Comparison of ENCODE assay signal across 8 cellular contexts in genomic region chr9:78297672-78297961, GRCh38. TPM values are rescaled to one million over a fixed set of nuclear protein-coding genes. Genes with fewer than 3 reads are reported as not detected.
A peak's percentile ranks its signal among the peaks of the same experiment; 100 is the strongest.
DNase-seq lines count a peak whose midpoint lies in the region; ATAC-seq and TF ChIP-seq lines count a peak whose summit lies in the region.

No MANE protein-coding gene starts in this region.

- peaks cover 6 to 28% (median 23%) of the 10 kb centered on the region in 9 donors for H3K4me1 ChIP-seq in heart right ventricle
- peaks cover 4% of the 10 kb centered on the region for H3K4me1 ChIP-seq in SJSA1 (replicated peaks)
- peaks cover 12 to 14% of the 10 kb centered on the region in 2 donors for H3K4me1 ChIP-seq in gastrocnemius medialis

- H3K9me3 ChIP-seq in heart right ventricle (no peaks in the 10 kb centered on the region), SJSA1 (replicated peaks) (no peaks in the 10 kb centered on the region), gastrocnemius medialis (no peaks in the 10 kb centered on the region)

- H3K36me3 ChIP-seq in heart right ventricle (no peaks in the 10 kb centered on the region), SJSA1 (0 out of 2 replicates have a peak, but pooled peaks cover 4% of the 10 kb centered on the region), gastrocnemius medialis (no peaks in the 10 kb centered on the region)

- WGBS in heart right ventricle, 2 donors, result 0 to 1% methylated on average over 10 of the region's 10 CpGs

- TF ChIP-seq CTCF in heart right ventricle (IDR thresholded peaks at IDR 0.05) (no peak), fibroblast of mammary gland (conservative IDR thresholded peaks at IDR 0.05; ENCODE audit: control insufficient read depth, insufficient read depth, low read depth, low read length) (no peak), gastrocnemius medialis (IDR thresholded peaks at IDR 0.05 in 4 of 5, conservative IDR thresholded peaks at IDR 0.05 in 1 of 5) (no peak)

- intact Hi-C loops in heart right ventricle (cut with DNase I), result no loop called here
- intact Hi-C loops in left cardiac atrium (cut with DNase I), result no loop called here
- intact Hi-C loops in gastrocnemius medialis (cut with DNase I; ENCODE audit: low total_unique reads), result no loop called here

- no peak for DNase-seq in heart right ventricle
- no peak for DNase-seq in left cardiac atrium
- no peak for DNase-seq in SJSA1 (ENCODE audit: low read depth in 1 of 2, low spot score in 2 of 2)
- peak; percentile 56 for DNase-seq in fibroblast of mammary gland (ENCODE audit: low read depth)
- no peak for DNase-seq in gastrocnemius medialis
- DNase-seq in NCI-H446 treated with DMSO at 0.1 percent for 48 hours (lab: John Stamatoyannopoulos, UW), result no peak
- DNase-seq in NCI-H1694 (lab: John Stamatoyannopoulos, UW), result no peak
- DNase-seq in middle frontal gyrus (ENCODE audit: extremely low spot score, low spot score), result no peak

- ATAC-seq in heart right ventricle, result peak in 1 of 8 donors; percentile 47
- no peak for ATAC-seq in left cardiac atrium
- ATAC-seq in gastrocnemius medialis, result no peak

- H3K4me3 ChIP-seq in heart right ventricle (peak overlapping the region; percentile 34 to 70 (median 57)), SJSA1 (peak overlapping the region; percentile 69), fibroblast of mammary gland (ENCODE audit: control insufficient read depth, low read depth, low read length) (peak overlapping the region; percentile 84), gastrocnemius medialis (peak overlapping the region; percentile 42 to 64 (median 50))

- H3K27me3 ChIP-seq in heart right ventricle (peaks cover 0 to 59% (median 49%) of the 10 kb centered on the region in 7 donors), SJSA1 (replicated peaks) (no peaks in the 10 kb centered on the region), gastrocnemius medialis (peaks cover 37 to 44% (median 44%) of the 10 kb centered on the region in 3 donors)

- TF ChIP-seq POLR2A in gastrocnemius medialis (IDR thresholded peaks at IDR 0.05), result no peak

- in situ Hi-C loops in gastrocnemius medialis (cut with MboI; ENCODE audit: low sequenced_read_pairs in 4 of 4), result no loop called here

- H3K27ac ChIP-seq in heart right ventricle, result no peak overlapping the region
- H3K27ac ChIP-seq in SJSA1, result no peak overlapping the region
- H3K27ac ChIP-seq in gastrocnemius medialis, result no peak overlapping the region

RNA-seq across cellular contexts. Expression of gene PSAT1, which starts 0.7 kb away (rescaled TPM):
- total RNA-seq in heart right ventricle (1 to 10 TPM in 2 of 10 donors, under 1 TPM in 7, not detected in 1; 0.28 to 2.4 (median 0.39) TPM), left cardiac atrium (1 to 10 TPM; 2.7 to 6.4 TPM), gastrocnemius medialis (under 1 TPM in 2 of 4 donors, not detected in 2; 0.33 to 0.52 TPM)
- polyA plus RNA-seq in heart right ventricle, result 1 to 10 TPM in 1 of 2 donors, under 1 TPM in 1; 0.95 to 4.0 TPM
- total RNA-seq in SJSA1 (2014; rRNA removed; shearing (Covaris generic)), result 24.7 and 29.9 TPM in 2 replicates
